In genomic region chr19:15419413-15420025, GRCh38 we compare ENCODE assay signal across 8 cellular contexts. TPM values are rescaled to one million over a fixed set of nuclear protein-coding genes. Genes with fewer than 3 reads are reported as not detected.
A peak's percentile ranks its signal among the peaks of the same experiment; 100 is the strongest.
DNase-seq lines count a peak whose midpoint lies in the region; ATAC-seq and TF ChIP-seq lines count a peak whose summit lies in the region.

No MANE protein-coding gene starts in this region.

- H3K27me3 Mint-ChIP-seq in activated T-cell treated with anti-CD3 and anti-CD28 coated beads, Interleukin-2, amount 50 U/mL, for 4 hours (ENCODE audit: low read depth): no peaks in the 10 kb centered on the region
- no peaks in the 10 kb centered on the region for H3K27me3 Mint-ChIP-seq in activated CD8-positive, alpha-beta T cell treated with anti-CD3 and anti-CD28 coated beads for 36 hours

- peak; percentile 53 for TF ChIP-seq CTCF in activated CD8-positive, alpha-beta T cell treated with anti-CD3 and anti-CD28 coated beads for 36 hours (IDR thresholded peaks at IDR 0.05)
- TF ChIP-seq CTCF in tibial nerve (IDR thresholded peaks at IDR 0.05): no peak

- peaks cover 27% of the 10 kb centered on the region for H3K36me3 Mint-ChIP-seq in activated T-cell treated with anti-CD3 and anti-CD28 coated beads, Interleukin-2, amount 50 U/mL, for 4 hours (ENCODE audit: insufficient read depth)
- peaks cover 40% of the 10 kb centered on the region for H3K36me3 Mint-ChIP-seq in activated CD8-positive, alpha-beta T cell treated with anti-CD3 and anti-CD28 coated beads for 36 hours (ENCODE audit: low read depth)

- 0 out of 2 replicates have a peak overlapping the region, but pooled peaks have one; percentile 17 for H3K9ac ChIP-seq in iPS-20b (ENCODE audit: low read depth, low read length)

- no peak for TF ChIP-seq POLR2A in tibial nerve (IDR thresholded peaks at IDR 0.05)

- no peaks in the 10 kb centered on the region for H3K9me3 Mint-ChIP-seq in activated T-cell treated with anti-CD3 and anti-CD28 coated beads, Interleukin-2, amount 50 U/mL, for 4 hours
- peaks cover 4% of the 10 kb centered on the region for H3K9me3 Mint-ChIP-seq in activated CD8-positive, alpha-beta T cell treated with anti-CD3 and anti-CD28 coated beads for 36 hours

- peak overlapping the region; percentile 43 for H3K27ac Mint-ChIP-seq in activated CD8-positive, alpha-beta T cell treated with anti-CD3 and anti-CD28 coated beads for 36 hours

- H3K27me3 ChIP-seq in iPS-20b (ENCODE audit: insufficient read depth, low read length) (no peaks in the 10 kb centered on the region), tibial nerve (no peaks in the 10 kb centered on the region)

- no peak for TF ChIP-seq EP300 in tibial nerve (IDR thresholded peaks at IDR 0.05)

- H3K4me1 ChIP-seq in iPS-20b (ENCODE audit: insufficient read depth, low read length): peaks cover 5% of the 10 kb centered on the region; the same call in 1 of the 2 replicates
- H3K4me1 ChIP-seq in tibial nerve: peaks cover 0 to 45% (median 21%) of the 10 kb centered on the region in 4 donors

- intact Hi-C loops in activated CD8-positive, alpha-beta T cell treated with anti-CD3 and anti-CD28 coated beads for 36 hours (cut with micrococcal nuclease): loop anchor here (2.0 to 5.0 kb wide), 2 partner anchors 43 to 137 kb away; partner anchors contain the start of gene RASAL3

- POLR2A ChIA-PET in activated CD8-positive, alpha-beta T cell treated with anti-CD3 and anti-CD28 coated beads for 36 hours (lab: Charles Lee): interaction anchor here (0.6 to 6.5 kb wide), 24 partner anchors 9 to 1902 kb away, joined by 3 to 89 read pairs (median 5); partner anchors contain the start of genes AKAP8, RASAL3 and WIZ

- H3K9me3 ChIP-seq in iPS-20b (ENCODE audit: insufficient read depth, low read depth, low read length) (no peaks in the 10 kb centered on the region; the same call in 1 of the 2 replicates), tibial nerve (peaks cover 0 to 6% (median 0%) of the 10 kb centered on the region in 4 donors)

- H3K4me3 Mint-ChIP-seq in activated T-cell treated with anti-CD3 and anti-CD28 coated beads, Interleukin-2, amount 50 U/mL, for 4 hours: peak overlapping the region; percentile 94
- peak overlapping the region; percentile 98 for H3K4me3 Mint-ChIP-seq in activated CD8-positive, alpha-beta T cell treated with anti-CD3 and anti-CD28 coated beads for 36 hours

- H3K4me1 Mint-ChIP-seq in activated T-cell treated with anti-CD3 and anti-CD28 coated beads, Interleukin-2, amount 50 U/mL, for 4 hours (ENCODE audit: low read depth): peaks cover 41% of the 10 kb centered on the region
- H3K4me1 Mint-ChIP-seq in activated CD8-positive, alpha-beta T cell treated with anti-CD3 and anti-CD28 coated beads for 36 hours (ENCODE audit: low read depth): peaks cover 36% of the 10 kb centered on the region

- CTCF ChIA-PET in activated CD8-positive, alpha-beta T cell treated with anti-CD3 and anti-CD28 coated beads for 36 hours (lab: Charles Lee): interaction anchor here (0.6 to 6.7 kb wide), 38 partner anchors 10 to 327 kb away, joined by 3 to 138 read pairs (median 5); partner anchors contain the start of genes AKAP8, BRD4 and WIZ

- WGBS in tibial nerve, 2 donors: 26 to 27% methylated on average over 16 of the region's 16 CpGs

- DNase-seq in activated T-cell treated with anti-CD3 and anti-CD28 coated beads, Interleukin-2, amount 50 U/mL, for 4 hours: no peak
- DNase-seq in activated T-cell treated with anti-CD3 and anti-CD28 coated beads for 4 hours: no peak
- no peak for DNase-seq in activated CD8-positive, alpha-beta T cell treated with anti-CD3 and anti-CD28 coated beads for 36 hours
- DNase-seq in tibial nerve (ENCODE audit: low spot score in 2 of 2): no peak

- H3K36me3 ChIP-seq in iPS-20b (ENCODE audit: insufficient read depth, low read depth, low read length) (peaks cover 51% of the 10 kb centered on the region), tibial nerve (peaks cover 4 to 45% (median 9%) of the 10 kb centered on the region in 3 donors)

- no peak overlapping the region for H3K27ac ChIP-seq in iPS-20b (ENCODE audit: low read length)
- peak overlapping the region; percentile 23 to 89 (median 38) for H3K27ac ChIP-seq in tibial nerve

- no peak for ATAC-seq in activated T-cell treated with anti-CD3 and anti-CD28 coated beads, Interleukin-2, amount 50 U/mL, for 4 hours
- ATAC-seq in activated CD8-positive, alpha-beta T cell treated with anti-CD3 and anti-CD28 coated beads for 36 hours: no peak
- no peak for ATAC-seq in GM18909 (IDR thresholded peaks at IDR 0.05; ENCODE audit: poor library complexity, unreplicated experiment)
- ATAC-seq in GM18502 (IDR thresholded peaks at IDR 0.05; ENCODE audit: poor library complexity, unreplicated experiment): no peak
- no peak for ATAC-seq in GM19467 (IDR thresholded peaks at IDR 0.05; ENCODE audit: unreplicated experiment)

- H3K4me3 ChIP-seq in iPS-20b (ENCODE audit: low read length) (peak overlapping the region; percentile 55), tibial nerve (peak overlapping the region; percentile 54 to 99 (median 94))

RNA-seq across cellular contexts. Expression of gene AKAP8L, which starts 0.7 kb away (rescaled TPM):
- 10 to 100 TPM; 65.3 to 67.6 (median 65.5) TPM for total RNA-seq in activated T-cell treated with anti-CD3 and anti-CD28 coated beads, Interleukin-2, amount 50 U/mL, for 4 hours
- total RNA-seq in activated CD8-positive, alpha-beta T cell treated with anti-CD3 and anti-CD28 coated beads for 36 hours: 10 to 100 TPM; 83.1 to 88.8 TPM
- total RNA-seq in tibial nerve: 100 to 1,000 TPM; 170 to 248 (median 183) TPM

RNA-seq across cellular contexts. Expression of gene WIZ, which starts 30.2 kb away (rescaled TPM):
- 10 to 100 TPM; 50.5 to 54.4 (median 53.8) TPM for total RNA-seq in activated T-cell treated with anti-CD3 and anti-CD28 coated beads, Interleukin-2, amount 50 U/mL, for 4 hours
- 10 to 100 TPM; 19.3 to 21.0 TPM for total RNA-seq in activated CD8-positive, alpha-beta T cell treated with anti-CD3 and anti-CD28 coated beads for 36 hours
- 100 to 1,000 TPM in 1 of 4 donors, 10 to 100 TPM in 3; 31.5 to 108 (median 46.3) TPM for total RNA-seq in tibial nerve

RNA-seq across cellular contexts. Expression of gene AKAP8, which starts 39.9 kb away (rescaled TPM):
- total RNA-seq in activated T-cell treated with anti-CD3 and anti-CD28 coated beads, Interleukin-2, amount 50 U/mL, for 4 hours: 10 to 100 TPM; 83.0 to 88.8 (median 88.0) TPM
- total RNA-seq in activated CD8-positive, alpha-beta T cell treated with anti-CD3 and anti-CD28 coated beads for 36 hours: 10 to 100 TPM; 47.6 to 48.2 TPM
- total RNA-seq in tibial nerve: 10 to 100 TPM; 26.4 to 58.5 (median 55.9) TPM

RNA-seq across cellular contexts. Expression of gene RASAL3, which starts 44.8 kb away (rescaled TPM):
- 100 to 1,000 TPM in 2 of 3 donors, 10 to 100 TPM in 1; 91.0 to 112 (median 106) TPM for total RNA-seq in activated T-cell treated with anti-CD3 and anti-CD28 coated beads, Interleukin-2, amount 50 U/mL, for 4 hours
- 10 to 100 TPM; 83.9 to 85.8 TPM for total RNA-seq in activated CD8-positive, alpha-beta T cell treated with anti-CD3 and anti-CD28 coated beads for 36 hours
- total RNA-seq in tibial nerve: 1 to 10 TPM; 2.9 to 6.6 (median 4.3) TPM

RNA-seq across cellular contexts. Expression of gene PGLYRP2, which starts 59.8 kb away (rescaled TPM):
- under 1 TPM in 1 of 3 donors, not detected in 2; 0.08 TPM for total RNA-seq in activated T-cell treated with anti-CD3 and anti-CD28 coated beads, Interleukin-2, amount 50 U/mL, for 4 hours
- total RNA-seq in activated CD8-positive, alpha-beta T cell treated with anti-CD3 and anti-CD28 coated beads for 36 hours: under 1 TPM; 0.25 to 0.27 TPM
- not detected for total RNA-seq in tibial nerve
